Comparison of ENCODE assay signal across 22 cellular contexts in genomic region chr11:66884443-66884842, GRCh38. TPM values are rescaled to one million over a fixed set of nuclear protein-coding genes. Genes with fewer than 3 reads are reported as not detected.
"Had no signal": no experiment of that assay in that cellular context is flagged by ENCODE, and none has a peak within 500 bp of the region (broad histone marks: within the 10 kb centered on the region; RNA-seq: fewer than 3 reads in every experiment).

No MANE protein-coding gene starts in this region.

- H3K4me3 Mint-ChIP-seq: effector memory CD8-positive, alpha-beta T cell; naive thymus-derived CD4-positive, alpha-beta T cell; nephron; stimulated activated memory B cell treated with anti-CD40 and anti-IgM and Interleukin-4, amounts not matched to agents 10 μg/mL and 1 μg/mL and 100 μg/mL, for 72 hours had no signal

- H3K27me3 Mint-ChIP-seq: naive thymus-derived CD4-positive, alpha-beta T cell had no signal

- H3K27ac ChIP-seq: prostate gland, sigmoid colon, spleen, transverse colon, upper lobe of right lung, uterus had no signal

- H3K9me3 Mint-ChIP-seq: effector memory CD8-positive, alpha-beta T cell; naive thymus-derived CD4-positive, alpha-beta T cell; nephron; stimulated activated memory B cell treated with anti-CD40 and anti-IgM and Interleukin-4, amounts not matched to agents 10 μg/mL and 1 μg/mL and 100 μg/mL, for 72 hours had no signal

- H3K4me3 ChIP-seq: gastrocnemius medialis, prostate gland, sigmoid colon, spleen, transverse colon, upper lobe of right lung, uterus had no signal

- H3K36me3 Mint-ChIP-seq: stimulated activated memory B cell treated with anti-CD40 and anti-IgM and Interleukin-4, amounts not matched to agents 10 μg/mL and 1 μg/mL and 100 μg/mL, for 72 hours had no signal

- H3K9me3 ChIP-seq: gastrocnemius medialis, prostate gland, sigmoid colon, spleen, transverse colon, upper lobe of right lung, uterus had no signal

- H3K4me1 ChIP-seq: upper lobe of right lung, uterus had no signal

- H3K36me3 ChIP-seq: gastrocnemius medialis, prostate gland, sigmoid colon, spleen, transverse colon, upper lobe of right lung, uterus had no signal

- H3K27me3 ChIP-seq: gastrocnemius medialis, sigmoid colon, transverse colon, upper lobe of right lung, uterus had no signal

- H3K27ac Mint-ChIP-seq: effector memory CD8-positive, alpha-beta T cell; naive thymus-derived CD4-positive, alpha-beta T cell; stimulated activated memory B cell treated with anti-CD40 and anti-IgM and Interleukin-4, amounts not matched to agents 10 μg/mL and 1 μg/mL and 100 μg/mL, for 72 hours had no signal

- ATAC-seq: effector memory CD8-positive, alpha-beta T cell; gastrocnemius medialis; naive thymus-derived CD4-positive, alpha-beta T cell; right cardiac atrium; stimulated activated memory B cell treated with anti-CD40 and anti-IgM and Interleukin-4, amounts not matched to agents 10 μg/mL and 1 μg/mL and 100 μg/mL, for 72 hours; stimulated activated naive CD8-positive, alpha-beta T cell treated with anti-CD3 and anti-CD28 coated beads, Interleukin-15, Interleukin-2, amounts not matched to agents 100 U/mL and 50 U/mL, for 24 hours; upper lobe of right lung had no signal

- FAIRE-seq: endometrium, keratinocyte had no signal

- DNase-seq: cortex of kidney; effector memory CD8-positive, alpha-beta T cell; foreskin fibroblast; gastrocnemius medialis; head of caudate nucleus; mesendoderm; midbrain; naive thymus-derived CD4-positive, alpha-beta T cell; nucleus accumbens; right cardiac atrium; sigmoid colon; spleen; stimulated activated CD4-positive, alpha-beta T cell treated with anti-CD3 and anti-CD28 coated beads, Interleukin-4, amount 100 ng/mL, for 4 hours; stimulated activated naive CD8-positive, alpha-beta T cell treated with anti-CD3 and anti-CD28 coated beads, Interleukin-15, Interleukin-2, amounts not matched to agents 100 U/mL and 50 U/mL, for 24 hours; transverse colon; upper lobe of right lung; uterus had no signal

RNA-seq across cellular contexts. Expression of gene LRFN4, which starts 27.6 kb away (rescaled TPM):
- polyA plus RNA-seq: naive thymus-derived CD4-positive, alpha-beta T cell had no signal
